In the genomic region with DNA sequence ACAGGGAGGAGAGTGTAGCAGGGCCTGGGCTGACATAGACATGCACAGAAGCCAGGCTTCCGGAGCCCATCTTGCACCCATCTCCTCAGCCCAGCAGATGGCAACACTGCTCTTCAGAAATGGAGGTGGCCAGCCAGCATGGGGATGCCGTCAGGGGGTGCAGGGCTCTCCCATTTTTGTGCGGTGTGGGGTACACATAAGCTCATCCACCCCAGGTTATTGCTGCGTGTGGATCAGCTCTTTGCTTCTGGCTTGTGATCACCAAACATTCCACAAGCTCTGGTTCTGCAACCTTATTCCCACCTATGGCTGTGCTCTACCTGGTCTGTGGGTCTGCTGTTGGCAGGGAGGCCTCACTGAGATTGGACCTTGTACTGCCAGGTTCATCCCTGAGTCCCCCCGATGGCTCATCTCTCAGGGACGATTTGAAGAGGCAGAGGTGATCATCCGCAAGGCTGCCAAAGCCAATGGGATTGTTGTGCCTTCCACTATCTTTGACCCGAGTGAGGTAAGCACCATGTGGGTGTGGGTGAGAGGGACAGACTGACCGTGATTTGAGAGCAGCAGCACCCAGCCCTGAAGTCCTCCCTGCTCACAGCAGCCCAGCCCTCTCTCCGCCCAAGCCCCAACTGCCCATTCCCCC, we compare ENCODE assay signal across 8 cellular contexts. TPM values are rescaled to one million over a fixed set of nuclear protein-coding genes. Genes with fewer than 3 reads are reported as not detected.
DNase-seq lines count a peak whose midpoint lies in the region; ATAC-seq and TF ChIP-seq lines count a peak whose summit lies in the region.

No MANE protein-coding gene starts in this region.

- H3K79me2 ChIP-seq in fibroblast of lung (ENCODE audit: control insufficient read depth, insufficient read depth, low read length) (no peaks in the 10 kb centered on the region), neural cell (replicated peaks; ENCODE audit: insufficient read depth, low read length) (no peaks in the 10 kb centered on the region)

- WGBS in stomach, 5 donors, result 20 to 31% (median 23%) methylated on average over 9 to 10 of the region's 10 CpGs

- H2AFZ ChIP-seq in fibroblast of lung (ENCODE audit: low read length) (no peak overlapping the region), neural cell (ENCODE audit: low read depth, low read length) (no peak overlapping the region)

- no peaks in the 10 kb centered on the region for H3K36me3 ChIP-seq in fibroblast of lung (ENCODE audit: control insufficient read depth, insufficient read depth, low read length)
- no peaks in the 10 kb centered on the region for H3K36me3 ChIP-seq in neural cell (ENCODE audit: insufficient read depth, low read length)
- peaks cover 0 to 27% (median 14%) of the 10 kb centered on the region in 4 donors for H3K36me3 ChIP-seq in stomach

- H4K20me1 ChIP-seq in fibroblast of lung (ENCODE audit: control insufficient read depth, extremely low read depth, insufficient read depth, low read length) (no peaks in the 10 kb centered on the region), neural cell (ENCODE audit: insufficient read depth) (no peaks in the 10 kb centered on the region)

- peak overlapping the region; percentile 81 for H3K27ac ChIP-seq in fibroblast of lung (ENCODE audit: insufficient read depth, low read length)
- H3K27ac ChIP-seq in neural cell (ENCODE audit: low read length), result no peak overlapping the region
- H3K27ac ChIP-seq in stomach, result peak overlapping the region; percentile 55 to 96 (median 91)

- H3K9me2 ChIP-seq in neural cell (ENCODE audit: insufficient read depth, low read length), result no peaks in the 10 kb centered on the region

- H3K4me3 ChIP-seq in fibroblast of lung (replicated peaks in 1 of 4; ENCODE audit: control extremely low read depth in 1 of 4, insufficient read depth in 1 of 4, low read depth in 3 of 4, low read length in 4 of 4), result no peak overlapping the region
- no peak overlapping the region for H3K4me3 ChIP-seq in neural cell (ENCODE audit: low read length)
- H3K4me3 ChIP-seq in stomach, result peak overlapping the region in 1 of 4 donors; percentile 6

- TF ChIP-seq CTCF in fibroblast of lung (conservative IDR thresholded peaks at IDR 0.05 in 1 of 2, IDR thresholded peaks at IDR 0.05 in 1 of 2; ENCODE audit: low read depth in 1 of 2, low read length in 2 of 2), result peak; percentile 80 to 88
- TF ChIP-seq CTCF in neural cell (IDR thresholded peaks at IDR 0.05; ENCODE audit: poor library complexity, severe bottlenecking), result peak; percentile 35
- peak in 5 of 7 experiments; percentile 75 to 90 (median 78) for TF ChIP-seq CTCF in stomach (IDR thresholded peaks at IDR 0.05)

- ATAC-seq in GM19035 (IDR thresholded peaks at IDR 0.05; ENCODE audit: unreplicated experiment) (peak; percentile 85), HG03280 (IDR thresholded peaks at IDR 0.05; ENCODE audit: unreplicated experiment) (peak; percentile 86)

- no peaks in the 10 kb centered on the region for H3F3A ChIP-seq in neural cell (ENCODE audit: insufficient read depth, low read length, poor library complexity, severe bottlenecking)

- no peak for TF ChIP-seq POLR2A in stomach (IDR thresholded peaks at IDR 0.05)

- intact Hi-C loops in stomach (cut with DNase I; ENCODE audit: low total_unique reads), result loop anchor here (10.0 kb wide), 1 partner anchor 118 kb away; no protein-coding TSS in a partner anchor

- DNase-seq in C1 segment of cervical spinal cord (lab: John Stamatoyannopoulos, UW) (peak in 11 of 14 donors; percentile 25 to 61 (median 46)), RKO (ENCODE audit: low spot score) (peak; percentile 64), fibroblast of lung (ENCODE audit: low read depth in 2 of 2) (peak; percentile 62 to 77), stomach (peak; percentile 78)
- peak; percentile 82 to 86 for DNase-seq in activated T-cell treated with anti-CD3 and anti-CD28 coated beads, Interleukin-2, amount 50 U/mL, for 48 hours

- peak overlapping the region; percentile 33 for H3K4me2 ChIP-seq in fibroblast of lung (ENCODE audit: extremely low read depth, insufficient read depth, low read length)
- H3K4me2 ChIP-seq in neural cell (ENCODE audit: low read length), result no peak overlapping the region

- TF ChIP-seq EP300 in neural cell (conservative IDR thresholded peaks at IDR 0.05; ENCODE audit: poor library complexity, severe bottlenecking) (no peak), stomach (IDR thresholded peaks at IDR 0.05) (no peak)

- TF ChIP-seq RAD21 in neural cell (conservative IDR thresholded peaks at IDR 0.05), result peak; percentile 51

- H3K9me3 ChIP-seq in fibroblast of lung (ENCODE audit: control insufficient read depth, insufficient read depth, low read depth, low read length) (no peaks in the 10 kb centered on the region), neural cell (ENCODE audit: low read length) (no peaks in the 10 kb centered on the region), stomach (no peaks in the 10 kb centered on the region)

- H3K9ac ChIP-seq in fibroblast of lung (ENCODE audit: insufficient read depth, low read length) (no peak overlapping the region), neural cell (ENCODE audit: low read length) (no peak overlapping the region)

- H3K4me1 ChIP-seq in fibroblast of lung (ENCODE audit: control insufficient read depth, extremely low read depth, insufficient read depth, low read length), result peaks cover 36% of the 10 kb centered on the region
- H3K4me1 ChIP-seq in stomach, result peaks cover 60 to 79% (median 68%) of the 10 kb centered on the region in 4 donors

- H3K27me3 ChIP-seq in fibroblast of lung (ENCODE audit: control insufficient read depth, insufficient read depth, low read length) (no peaks in the 10 kb centered on the region), neural cell (ENCODE audit: insufficient read depth, low read depth, low read length) (no peaks in the 10 kb centered on the region), stomach (no peaks in the 10 kb centered on the region)

TF ChIP-seq in neural cell, 6 proteins besides CTCF, POLR2A, EP300 and RAD21:
- TF ChIP-seq POLR2AphosphoS5 (IDR thresholded peaks at IDR 0.05), result no peak
- no peak for TF ChIP-seq EZH2 (IDR thresholded peaks at IDR 0.05; ENCODE audit: borderline replicate concordance, insufficient read depth, low read length, poor library complexity, severe bottlenecking)
- TF ChIP-seq MXI1 (conservative IDR thresholded peaks at IDR 0.05; ENCODE audit: poor library complexity, severe bottlenecking), result no peak
- TF ChIP-seq SMC3 (conservative IDR thresholded peaks at IDR 0.05; ENCODE audit: poor library complexity), result no peak
- TF ChIP-seq, protein P1, sequence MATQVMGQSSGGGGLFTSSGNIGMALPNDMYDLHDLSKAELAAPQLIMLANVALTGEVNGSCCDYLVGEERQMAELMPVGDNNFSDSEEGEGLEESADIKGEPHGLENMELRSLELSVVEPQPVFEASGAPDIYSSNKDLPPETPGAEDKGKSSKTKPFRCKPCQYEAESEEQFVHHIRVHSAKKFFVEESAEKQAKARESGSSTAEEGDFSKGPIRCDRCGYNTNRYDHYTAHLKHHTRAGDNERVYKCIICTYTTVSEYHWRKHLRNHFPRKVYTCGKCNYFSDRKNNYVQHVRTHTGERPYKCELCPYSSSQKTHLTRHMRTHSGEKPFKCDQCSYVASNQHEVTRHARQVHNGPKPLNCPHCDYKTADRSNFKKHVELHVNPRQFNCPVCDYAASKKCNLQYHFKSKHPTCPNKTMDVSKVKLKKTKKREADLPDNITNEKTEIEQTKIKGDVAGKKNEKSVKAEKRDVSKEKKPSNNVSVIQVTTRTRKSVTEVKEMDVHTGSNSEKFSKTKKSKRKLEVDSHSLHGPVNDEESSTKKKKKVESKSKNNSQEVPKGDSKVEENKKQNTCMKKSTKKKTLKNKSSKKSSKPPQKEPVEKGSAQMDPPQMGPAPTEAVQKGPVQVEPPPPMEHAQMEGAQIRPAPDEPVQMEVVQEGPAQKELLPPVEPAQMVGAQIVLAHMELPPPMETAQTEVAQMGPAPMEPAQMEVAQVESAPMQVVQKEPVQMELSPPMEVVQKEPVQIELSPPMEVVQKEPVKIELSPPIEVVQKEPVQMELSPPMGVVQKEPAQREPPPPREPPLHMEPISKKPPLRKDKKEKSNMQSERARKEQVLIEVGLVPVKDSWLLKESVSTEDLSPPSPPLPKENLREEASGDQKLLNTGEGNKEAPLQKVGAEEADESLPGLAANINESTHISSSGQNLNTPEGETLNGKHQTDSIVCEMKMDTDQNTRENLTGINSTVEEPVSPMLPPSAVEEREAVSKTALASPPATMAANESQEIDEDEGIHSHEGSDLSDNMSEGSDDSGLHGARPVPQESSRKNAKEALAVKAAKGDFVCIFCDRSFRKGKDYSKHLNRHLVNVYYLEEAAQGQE (IDR thresholded peaks at IDR 0.05; ENCODE audit: borderline replicate concordance), result no peak
- TF ChIP-seq TAF1 (IDR thresholded peaks at IDR 0.05; ENCODE audit: low read depth), result no peak
TF ChIP-seq in neural cell: peak in this region for 0.

RNA-seq across cellular contexts. Expression of a gene that starts 17.3 kb away (rescaled TPM):
- 7.7 and 8.8 TPM in 2 replicates for total RNA-seq in fibroblast of lung
- polyA plus RNA-seq in fibroblast of lung, result 3.4 and 8.2 TPM in 2 replicates
- 2.1 and 3.3 TPM in 2 replicates for polyA plus RNA-seq in fibroblast of lung (2012)
- polyA minus RNA-seq in fibroblast of lung (ENCODE audit: low replicate concordance), result 35.8 and 42.9 TPM in 2 replicates
- polyA plus RNA-seq in neural cell, result 5.2 and 5.5 TPM in 2 replicates
- 8.8 and 9.3 TPM in 2 replicates for polyA minus RNA-seq in neural cell
- 10 to 100 TPM; 11.4 to 46.1 (median 37.5) TPM for total RNA-seq in stomach
- 1 to 10 TPM; 2.1 to 5.7 (median 3.0) TPM for polyA plus RNA-seq in stomach
